Comparison of ENCODE assay signal across 13 cellular contexts in genomic region chr3:185558395-185558794, GRCh38. TPM values are rescaled to one million over a fixed set of nuclear protein-coding genes. Genes with fewer than 3 reads are reported as not detected.
DNase-seq lines count a peak whose midpoint lies in the region; ATAC-seq, FAIRE-seq and TF ChIP-seq lines count a peak whose summit lies in the region.
"Had no signal": no experiment of that assay in that cellular context is flagged by ENCODE, and none has a peak within 500 bp of the region (broad histone marks: within the 10 kb centered on the region; RNA-seq: fewer than 3 reads in every experiment).

No MANE protein-coding gene starts in this region.

- H3K23ac ChIP-seq in H1 (ENCODE audit: insufficient read length), result no peak overlapping the region

- H3K4me2 ChIP-seq in H1 (ENCODE audit: insufficient read depth in 1 of 2, low read depth in 2 of 2, low read length in 2 of 2), result 0 out of 4 replicates have a peak overlapping the region, but pooled peaks of 1 of the 2 experiments have one; percentile 7

- CTCF ChIA-PET in H1 (lab: Charles Lee; ENCODE audit: partially characterized antibody), result interaction anchor here (0.6 to 5.7 kb wide), 13 partner anchors 13 to 1166 kb away, joined by 3 to 69 read pairs (median 5); partner anchors contain the start of gene TMEM41A

- no peak overlapping the region for H2BK5ac ChIP-seq in H1 (ENCODE audit: low read depth, low read length)

- no peak overlapping the region for H2BK20ac ChIP-seq in H1 (ENCODE audit: low read length)

- no peak overlapping the region for H2AK5ac ChIP-seq in H1 (ENCODE audit: low read depth, low read length)

- H3K23me2 ChIP-seq in H1 (ENCODE audit: low read depth, low read length), result no peaks in the 10 kb centered on the region

- H3K9me3 ChIP-seq in H1 (ENCODE audit: insufficient read depth in 2 of 2, low read depth in 1 of 2, low read length in 1 of 2), result no peaks in the 10 kb centered on the region

- TF ChIP-seq RAD21 in H1 (IDR thresholded peaks at IDR 0.05 in 1 of 2, conservative IDR thresholded peaks at IDR 0.05 in 1 of 2; ENCODE audit: low read depth in 2 of 2, low read length in 2 of 2), result no peak

- H3K36me3 ChIP-seq in H1 (ENCODE audit: control insufficient read depth in 2 of 4, insufficient read depth in 4 of 4, low read length in 3 of 4), result no peaks in the 10 kb centered on the region
- H3K36me3 ChIP-seq: brain microvascular endothelial cell had no signal

- H3K27me3 Mint-ChIP-seq in osteocyte (ENCODE audit: unreplicated experiment), result peaks cover 5% of the 10 kb centered on the region

- H3K27ac Mint-ChIP-seq in osteocyte (ENCODE audit: unreplicated experiment), result no peak overlapping the region

- no peak overlapping the region for H3K9ac ChIP-seq in H1 (replicated peaks in 1 of 4; ENCODE audit: extremely low read depth in 1 of 4, low read depth in 3 of 4, low read length in 3 of 4)

- H3K79me2 ChIP-seq in H1 (ENCODE audit: control insufficient read depth in 1 of 2, insufficient read depth in 2 of 2, low read length in 2 of 2), result no peaks in the 10 kb centered on the region

- no peak overlapping the region for H3K4ac ChIP-seq in H1 (replicated peaks; ENCODE audit: insufficient read length, low read depth, low read length)

- H4K5ac ChIP-seq in H1 (ENCODE audit: insufficient read length, low read depth, low read length), result no peak overlapping the region

- DNase-seq in EL, result peak; percentile 6
- DNase-seq in NCI-H226, result peak; percentile 67
- DNase-seq in H1 (ENCODE audit: low read depth in 1 of 2, low spot score in 2 of 2), result no peak
- DNase-seq in osteocyte (ENCODE audit: extremely low spot score, unreplicated experiment), result peak; percentile 27
- no peak for DNase-seq in occipital lobe (lab: John Stamatoyannopoulos, UW)
- DNase-seq in activated naive CD4-positive, alpha-beta T cell treated with Interleukin-2 at 50 U/mL for 16 hours, result no peak
- no peak for DNase-seq in stimulated activated naive CD4-positive, alpha-beta T cell treated with Interleukin-2 at 50 U/mL for 16 hours (lab: John Stamatoyannopoulos, UW)
- DNase-seq: GOT3 had no signal

- no peak overlapping the region for H3K18ac ChIP-seq in H1 (ENCODE audit: extremely low read depth, low read length)

- H3K56ac ChIP-seq in H1 (replicated peaks; ENCODE audit: insufficient read length, low read depth, low read length), result no peak overlapping the region

- H3K27ac ChIP-seq in H1 (ENCODE audit: low read depth, low read length), result no peak overlapping the region
- H3K27ac ChIP-seq: brain microvascular endothelial cell had no signal

- no peak for TF ChIP-seq POLR2A in H1 (IDR thresholded peaks at IDR 0.05; ENCODE audit: control extremely low read depth in 1 of 2, low read depth in 2 of 2, low read length in 2 of 2)

- H3K36me3 Mint-ChIP-seq in osteocyte (ENCODE audit: unreplicated experiment), result no peaks in the 10 kb centered on the region

- H4K8ac ChIP-seq in H1 (ENCODE audit: extremely low read depth, insufficient read depth, low read length), result no peak overlapping the region

- POLR2A ChIA-PET in H1 (lab: Charles Lee; ENCODE audit: partially characterized antibody), result interaction anchor here (0.6 to 1.0 kb wide), 2 partner anchors 12 to 13 kb away, joined by 3 read pairs; no protein-coding TSS in a partner anchor

- peaks cover 7% of the 10 kb centered on the region for H3K4me1 Mint-ChIP-seq in osteocyte (ENCODE audit: unreplicated experiment)

- no peaks in the 10 kb centered on the region for H3K9me3 Mint-ChIP-seq in osteocyte (ENCODE audit: unreplicated experiment)
- H3K9me3 Mint-ChIP-seq: CD4-positive, alpha-beta T cell had no signal

- no peaks in the 10 kb centered on the region for H3K27me3 ChIP-seq in H1 (replicated peaks in 1 of 4; ENCODE audit: control insufficient read depth in 3 of 4, extremely low read depth in 1 of 4, insufficient read depth in 3 of 4, low read length in 3 of 4)
- H3K27me3 ChIP-seq: brain microvascular endothelial cell had no signal

- H3K4me1 ChIP-seq in H1 (replicated peaks in 1 of 4; ENCODE audit: control insufficient read depth in 3 of 4, insufficient read depth in 4 of 4, low read length in 3 of 4), result peaks cover 6 to 16% (median 9%) of the 10 kb centered on the region in 4 experiments

- FAIRE-seq in H1 (lab: Jason Lieb, UNC), result no peak

- WGBS in H1 (ENCODE audit: extremely low coverage in 1 of 2, insufficient coverage in 1 of 2, insufficient read length in 1 of 2, insufficient replicate concordance in 2 of 2, low coverage in 1 of 2, low lambda C conversion rate in 2 of 2, missing lambda C conversion rate in 1 of 2), 2 experiments, result 93% methylated on average over 3 of the region's 3 CpGs; no CpG with 5 or more reads in 1 of the 2 experiments

- H4K91ac ChIP-seq in H1 (replicated peaks; ENCODE audit: insufficient read length, low read length), result no peak overlapping the region

- H2BK12ac ChIP-seq in H1 (ENCODE audit: low read depth, low read length), result no peak overlapping the region

- no peak overlapping the region for H3K4me3 Mint-ChIP-seq in osteocyte (ENCODE audit: unreplicated experiment)

- H3K79me1 ChIP-seq in H1 (ENCODE audit: low read depth, low read length), result no peaks in the 10 kb centered on the region

- ATAC-seq in GM21529 (IDR thresholded peaks at IDR 0.05; ENCODE audit: unreplicated experiment), result no peak

- H3K14ac ChIP-seq in H1 (ENCODE audit: insufficient read length), result no peak overlapping the region

- no peak overlapping the region for H2BK120ac ChIP-seq in H1 (replicated peaks; ENCODE audit: low read depth, low read length)

- H2BK15ac ChIP-seq in H1 (ENCODE audit: low read length), result no peak overlapping the region

- no peak for TF ChIP-seq CTCF in H1 (IDR thresholded peaks at IDR 0.05; ENCODE audit: control extremely low read depth in 1 of 3, insufficient read depth in 1 of 3, low read depth in 1 of 3, low read length in 3 of 3)
- TF ChIP-seq CTCF in osteocyte (IDR thresholded peaks at IDR 0.05), result no peak

- peak overlapping the region in 1 of 4 experiments; percentile 6; a peak in 1 of 8 replicates for H3K4me3 ChIP-seq in H1 (ENCODE audit: extremely low read depth in 1 of 4, insufficient read depth in 2 of 4, low read depth in 3 of 4, low read length in 4 of 4)

- TF ChIP-seq EP300 in H1 (IDR thresholded peaks at IDR 0.05; ENCODE audit: borderline replicate concordance in 1 of 2, low read depth in 2 of 2, low read length in 2 of 2), result no peak

- H2AFZ ChIP-seq in H1 (ENCODE audit: low read length), result peak overlapping the region; percentile 15; the same call in 1 of the 2 replicates

- no peaks in the 10 kb centered on the region for H4K20me1 ChIP-seq in H1 (replicated peaks in 1 of 2; ENCODE audit: control insufficient read depth in 1 of 2, insufficient read depth in 2 of 2, low read length in 2 of 2)

TF ChIP-seq in H1, 55 proteins besides CTCF, POLR2A, EP300 and RAD21 (continues in another document):
- TF ChIP-seq CBX8 (IDR thresholded peaks at IDR 0.05; ENCODE audit: borderline replicate concordance, low read depth, low read length) (no peak), CTBP2 (IDR thresholded peaks at IDR 0.05; ENCODE audit: borderline replicate concordance, insufficient read depth, insufficient read length, low read length) (no peak), RXRA (IDR thresholded peaks at IDR 0.05; ENCODE audit: insufficient read depth, low read depth, low read length) (no peak), MAFK (IDR thresholded peaks at IDR 0.05; ENCODE audit: low read depth, low read length) (no peak), NRF1 (IDR thresholded peaks at IDR 0.05; ENCODE audit: low read depth, low read length) (no peak), BCL11A (IDR thresholded peaks at IDR 0.05; ENCODE audit: low read depth in 2 of 2, low read length in 2 of 2) (no peak), HDAC6 (IDR thresholded peaks at IDR 0.05; ENCODE audit: low read depth, low read length) (no peak), SP1 (IDR thresholded peaks at IDR 0.05; ENCODE audit: low read depth, low read length) (no peak), PHF8 (conservative IDR thresholded peaks at IDR 0.05; ENCODE audit: low read depth, low read length) (no peak), POU5F1 (IDR thresholded peaks at IDR 0.05; ENCODE audit: low read depth, low read length) (no peak)

RNA-seq across cellular contexts. Expression of gene LIPH, which starts 6.0 kb away (rescaled TPM):
- 0.44 TPM in 1 of 2 replicates, not detected in the other for total RNA-seq in H1 (2021; fragmentation: NEBNext Ultra II Directional; extraction: Animal tissue kit (Norgen Biotek cat#: 25700))
- 0.06 and 0.08 TPM in 2 replicates for polyA plus RNA-seq in H1 (2011; rRNA removed)
- 0.05 TPM for polyA plus RNA-seq in H1 (2011; cell fraction: cytosol; rRNA removed)
- not detected for polyA plus RNA-seq in H1 (2011; cell fraction: nucleus; rRNA removed)
- polyA plus RNA-seq in H1 (2012, experiment 1 of 2), result 0.05 to 0.15 TPM (median 0.13 TPM) in 3 of 4 replicates, not detected in the other
- not detected for polyA plus RNA-seq in H1 (2012, experiment 2 of 2)
- polyA plus RNA-seq in H1 (2013, experiment 1 of 2), result 0.24 TPM
- polyA plus RNA-seq in H1 (2013, experiment 2 of 2), result 0.28 TPM
- 0.03 TPM in 1 of 2 replicates, not detected in the other for polyA minus RNA-seq in H1 (2011; rRNA and poly(A)+ RNA removed)
- not detected for polyA minus RNA-seq in H1 (2011; cell fraction: cytosol; rRNA and poly(A)+ RNA removed)
- polyA minus RNA-seq in H1 (2011; cell fraction: nucleus; rRNA and poly(A)+ RNA removed), result not detected
- total RNA-seq in osteocyte (not detected in 2 replicates), occipital lobe (not detected)
- total RNA-seq: activated CD8-positive, alpha-beta memory T cell treated with anti-CD3 and anti-CD28 coated beads for 36 hours; CD4-positive, alpha-beta T cell; temporal lobe had no signal

RNA-seq across cellular contexts. Expression of gene SENP2, which starts 27.7 kb away (rescaled TPM):
- 69.3 and 75.5 TPM in 2 replicates for total RNA-seq in H1 (2021; fragmentation: NEBNext Ultra II Directional; extraction: Animal tissue kit (Norgen Biotek cat#: 25700))
- polyA plus RNA-seq in H1 (2011; rRNA removed), result 25.2 and 27.5 TPM in 2 replicates
- 42.9 TPM for polyA plus RNA-seq in H1 (2011; cell fraction: cytosol; rRNA removed)
- polyA plus RNA-seq in H1 (2011; cell fraction: nucleus; rRNA removed), result 40.0 TPM
- polyA plus RNA-seq in H1 (2012, experiment 1 of 2), result 33.9 to 44.9 TPM (median 40.9 TPM) in 4 replicates
- polyA plus RNA-seq in H1 (2012, experiment 2 of 2), result 4.4 TPM
- 37.4 TPM for polyA plus RNA-seq in H1 (2013, experiment 1 of 2)
- polyA plus RNA-seq in H1 (2013, experiment 2 of 2), result 38.2 TPM
- 83.2 and 93.8 TPM in 2 replicates for polyA minus RNA-seq in H1 (2011; rRNA and poly(A)+ RNA removed)
- 51.6 TPM for polyA minus RNA-seq in H1 (2011; cell fraction: cytosol; rRNA and poly(A)+ RNA removed)
- polyA minus RNA-seq in H1 (2011; cell fraction: nucleus; rRNA and poly(A)+ RNA removed), result 59.4 TPM
- total RNA-seq in osteocyte (42.7 and 46.1 TPM in 2 replicates), occipital lobe (43.5 TPM)

RNA-seq across cellular contexts. Expression of gene TMEM41A, which starts 59.6 kb away (rescaled TPM):
- total RNA-seq in H1 (2021; fragmentation: NEBNext Ultra II Directional; extraction: Animal tissue kit (Norgen Biotek cat#: 25700)), result 13.5 and 14.1 TPM in 2 replicates
- 17.5 and 20.1 TPM in 2 replicates for polyA plus RNA-seq in H1 (2011; rRNA removed)
- polyA plus RNA-seq in H1 (2011; cell fraction: cytosol; rRNA removed), result 13.7 TPM
- 13.5 TPM for polyA plus RNA-seq in H1 (2011; cell fraction: nucleus; rRNA removed)
- polyA plus RNA-seq in H1 (2012, experiment 1 of 2), result 9.9 to 11.5 TPM (median 10.2 TPM) in 4 replicates
- polyA plus RNA-seq in H1 (2012, experiment 2 of 2), result 7.0 TPM
- 16.9 TPM for polyA plus RNA-seq in H1 (2013, experiment 1 of 2)
- polyA plus RNA-seq in H1 (2013, experiment 2 of 2), result 19.5 TPM
- polyA minus RNA-seq in H1 (2011; rRNA and poly(A)+ RNA removed), result 22.0 and 26.3 TPM in 2 replicates
- polyA minus RNA-seq in H1 (2011; cell fraction: cytosol; rRNA and poly(A)+ RNA removed), result 7.7 TPM
- 25.1 TPM for polyA minus RNA-seq in H1 (2011; cell fraction: nucleus; rRNA and poly(A)+ RNA removed)
- total RNA-seq in osteocyte (17.4 and 17.5 TPM in 2 replicates), occipital lobe (12.9 TPM)

Comparison
In these comparisons a context has a peak if more than half of its experiments do, and no peak if none do; other contexts are left out.
1. DNase-seq: peak in EL (single experiment), NCI-H226 (single experiment) and osteocyte (single experiment); none in H1 (0 of 2), occipital lobe (single experiment), activated naive CD4-positive, alpha-beta T cell treated with Interleukin-2 at 50 U/mL for 16 hours (single experiment) and stimulated activated naive CD4-positive, alpha-beta T cell treated with Interleukin-2 at 50 U/mL for 16 hours (single experiment).